Comparison of ENCODE assay signal across 11 cellular contexts in the genomic region with DNA sequence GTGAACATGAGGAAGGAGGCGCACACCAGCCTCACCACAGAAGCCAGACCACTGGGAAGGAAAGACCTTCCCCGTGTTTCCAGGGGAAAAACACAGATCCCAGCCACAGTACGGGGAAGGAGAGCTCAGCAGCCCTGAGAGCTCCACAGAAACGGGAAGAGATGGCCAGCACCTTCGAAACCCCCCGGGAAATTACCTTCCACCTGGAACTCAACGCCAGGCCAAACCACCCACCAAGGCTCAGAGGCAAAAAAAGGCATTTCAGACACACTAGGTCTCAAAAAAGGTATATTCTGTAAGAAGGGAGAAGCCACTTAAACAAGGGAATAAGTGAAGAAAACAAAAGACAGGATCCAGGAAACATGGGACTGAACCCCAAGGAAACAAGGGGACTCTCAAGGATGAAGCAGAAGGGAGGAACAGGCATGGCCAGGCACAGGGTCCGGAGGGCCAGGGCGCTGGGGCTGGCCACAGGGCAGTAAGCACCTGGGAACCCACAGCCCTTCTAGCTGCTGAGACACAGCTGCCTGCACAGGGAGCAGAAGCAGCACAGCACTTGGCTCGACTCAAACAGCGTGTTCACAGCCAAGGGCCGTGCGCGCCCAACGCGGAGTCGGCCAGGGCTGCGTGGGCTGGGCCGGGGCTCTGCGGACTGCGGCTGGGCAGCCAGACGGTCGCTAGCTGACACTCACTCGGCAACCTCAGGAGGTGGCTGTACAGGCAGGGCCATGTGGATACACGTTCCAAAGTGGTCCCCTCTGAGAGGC. TPM values are rescaled to one million over a fixed set of nuclear protein-coding genes. Genes with fewer than 3 reads are reported as not detected.
DNase-seq lines count a peak whose midpoint lies in the region; ATAC-seq, FAIRE-seq and TF ChIP-seq lines count a peak whose summit lies in the region.
"Had no signal": no experiment of that assay in that cellular context is flagged by ENCODE, and none has a peak within 500 bp of the region (broad histone marks: within the 10 kb centered on the region; RNA-seq: fewer than 3 reads in every experiment).

No MANE protein-coding gene starts in this region.

- intact Hi-C loops in lower leg skin (cut with DNase I; ENCODE audit: low total_unique reads): no loop called here

- no peaks in the 10 kb centered on the region for H3K9me3 ChIP-seq in skeletal muscle satellite cell (replicated peaks; ENCODE audit: low read length)
- H3K9me3 ChIP-seq: lower lobe of right lung had no signal

- H3K9me3 Mint-ChIP-seq in central memory CD8-positive, alpha-beta T cell: no peaks in the 10 kb centered on the region

- H3K27ac Mint-ChIP-seq in central memory CD8-positive, alpha-beta T cell (ENCODE audit: low read depth): peak overlapping the region; percentile 64

- H3K27me3 ChIP-seq in skeletal muscle satellite cell (ENCODE audit: control insufficient read depth, insufficient read depth, low read length): no peaks in the 10 kb centered on the region

- peaks cover 1% of the 10 kb centered on the region for H3K36me3 Mint-ChIP-seq in central memory CD8-positive, alpha-beta T cell (ENCODE audit: insufficient read depth)

- H3K4me3 Mint-ChIP-seq in central memory CD8-positive, alpha-beta T cell: no peak overlapping the region

- peak; percentile 54 for FAIRE-seq in HTR-8/SVneo (lab: Jason Lieb, UNC)
- FAIRE-seq: D721Med had no signal

- 40 to 67% methylated on average over 22 to 24 of the region's 25 CpGs for WGBS in lower leg skin, 2 donors

- no peak for DNase-seq in HTR-8/SVneo (ENCODE audit: insufficient read length, low spot score)
- no peak for DNase-seq in central memory CD8-positive, alpha-beta T cell (ENCODE audit: low spot score in 2 of 2)
- peak; percentile 80 for DNase-seq in left lobe of liver (ENCODE audit: low spot score)
- DNase-seq in lower leg skin (ENCODE audit: low spot score in 2 of 2): no peak
- DNase-seq in NCI-H510A treated with DMSO at 0.1 percent for 48 hours (lab: John Stamatoyannopoulos, UW): no peak
- DNase-seq: NCI-H2081 had no signal

- H3K4me2 ChIP-seq in skeletal muscle satellite cell (ENCODE audit: low read length): peak overlapping the region; percentile 20

- no peaks in the 10 kb centered on the region for H3K27me3 Mint-ChIP-seq in central memory CD8-positive, alpha-beta T cell

- H3K36me3 ChIP-seq in skeletal muscle satellite cell (ENCODE audit: insufficient read depth, low read length): no peaks in the 10 kb centered on the region
- H3K36me3 ChIP-seq: lower lobe of right lung had no signal

- H3K4me3 ChIP-seq in skeletal muscle satellite cell (ENCODE audit: low read length) (no peak overlapping the region), lower leg skin (ENCODE audit: low read depth, poor library complexity, severe bottlenecking) (no peak overlapping the region)
- H3K4me3 ChIP-seq: lower lobe of right lung had no signal

- H3K4me1 Mint-ChIP-seq in central memory CD8-positive, alpha-beta T cell: peaks cover 53% of the 10 kb centered on the region

- ATAC-seq in central memory CD8-positive, alpha-beta T cell (replicated peaks; ENCODE audit: extremely low read depth, poor library complexity, severe bottlenecking): no peak
- peak; percentile 69 for ATAC-seq in left lobe of liver
- no peak for ATAC-seq in HG02938 (IDR thresholded peaks at IDR 0.05; ENCODE audit: unreplicated experiment)
- ATAC-seq in HG03439 (IDR thresholded peaks at IDR 0.05; ENCODE audit: unreplicated experiment): no peak

- TF ChIP-seq POLR2A in lower leg skin (IDR thresholded peaks at IDR 0.05): no peak

- H3K4me1 ChIP-seq in skeletal muscle satellite cell (ENCODE audit: control insufficient read depth, insufficient read depth, low read length): peaks cover 6% of the 10 kb centered on the region

- H3K9ac ChIP-seq in skeletal muscle satellite cell (ENCODE audit: low read depth, low read length): no peak overlapping the region

- no peak for TF ChIP-seq CTCF in lower leg skin (IDR thresholded peaks at IDR 0.05)

RNA-seq across cellular contexts. Expression of gene TAF4, which starts 44.6 kb away (rescaled TPM):
- total RNA-seq in left lobe of liver (11.3 TPM), lower leg skin (10 to 100 TPM; 21.1 to 40.6 (median 22.1) TPM)
- total RNA-seq in skeletal muscle satellite cell (2012; rRNA removed): 3.7 and 6.8 TPM in 2 replicates
